ENCODE assay signal across 20 cellular contexts in genomic region chr6:108766419-108766818, GRCh38.
DNase-seq lines count a peak whose midpoint lies in the region; ATAC-seq, FAIRE-seq and TF ChIP-seq lines count a peak whose summit lies in the region.
"Had no signal": no experiment of that assay in that cellular context is flagged by ENCODE, and none has a peak within 500 bp of the region (broad histone marks: within the 10 kb centered on the region; RNA-seq: fewer than 3 reads in every experiment).

No MANE protein-coding gene starts in this region.

- H2BK12ac ChIP-seq in H1 (ENCODE audit: low read depth, low read length): no peak overlapping the region

- no peak for FAIRE-seq in H1 (lab: Jason Lieb, UNC)
- no peak for FAIRE-seq in RCC 7860 (lab: Jason Lieb, UNC)
- FAIRE-seq: GM12878, GM19239, HepG2 had no signal

- peaks cover 2% of the 10 kb centered on the region for H3K4me1 Mint-ChIP-seq in activated T-cell treated with anti-CD3 and anti-CD28 coated beads, Interleukin-2, amount 50 U/mL, for 4 hours (ENCODE audit: low read depth)

- 97% methylated on average over 5 of the region's 5 CpGs; no CpG with 5 or more reads in 1 of the 2 experiments for WGBS in H1 (ENCODE audit: extremely low coverage in 1 of 2, insufficient coverage in 1 of 2, insufficient read length in 1 of 2, insufficient replicate concordance in 2 of 2, low coverage in 1 of 2, low lambda C conversion rate in 2 of 2, missing lambda C conversion rate in 1 of 2), 2 experiments

- no peak for TF ChIP-seq RAD21 in H1 (IDR thresholded peaks at IDR 0.05 in 1 of 2, conservative IDR thresholded peaks at IDR 0.05 in 1 of 2; ENCODE audit: low read depth in 2 of 2, low read length in 2 of 2)

- TF ChIP-seq CTCF in Loucy (conservative IDR thresholded peaks at IDR 0.05; ENCODE audit: low read length): no peak
- no peak for TF ChIP-seq CTCF in VCaP (conservative IDR thresholded peaks at IDR 0.05)
- TF ChIP-seq CTCF in H1 (IDR thresholded peaks at IDR 0.05; ENCODE audit: control extremely low read depth in 1 of 3, insufficient read depth in 1 of 3, low read depth in 1 of 3, low read length in 3 of 3): no peak

- H3K79me1 ChIP-seq in H1 (ENCODE audit: low read depth, low read length): no peaks in the 10 kb centered on the region

- ATAC-seq in activated T-cell treated with anti-CD3 and anti-CD28 coated beads, Interleukin-2, amount 50 U/mL, for 4 hours: no peak
- ATAC-seq in GM21526 (IDR thresholded peaks at IDR 0.05; ENCODE audit: low FRiP score, unreplicated experiment): no peak
- ATAC-seq: CD8-positive, alpha-beta T cell; GM12878; HCT116; HepG2 had no signal

- H3K9ac ChIP-seq in Loucy (ENCODE audit: low read depth, low read length, poor library complexity, severe bottlenecking): no peak overlapping the region
- no peak overlapping the region for H3K9ac ChIP-seq in H1 (replicated peaks in 1 of 4; ENCODE audit: extremely low read depth in 1 of 4, low read depth in 3 of 4, low read length in 3 of 4)
- H3K9ac ChIP-seq: BLaER1 treated with 17β-estradiol and CSF1 and Interleukin-3, amounts not matched to agents 10 nM and 100 nM; GM23248 had no signal

- no peak overlapping the region for H3K56ac ChIP-seq in H1 (replicated peaks; ENCODE audit: insufficient read length, low read depth, low read length)

- H2BK120ac ChIP-seq in H1 (replicated peaks; ENCODE audit: low read depth, low read length): no peak overlapping the region

- H2BK5ac ChIP-seq in H1 (ENCODE audit: low read depth, low read length): no peak overlapping the region

- H4K20me1 ChIP-seq in Loucy (ENCODE audit: insufficient read depth, low read length, poor library complexity, severe bottlenecking): no peaks in the 10 kb centered on the region
- no peaks in the 10 kb centered on the region for H4K20me1 ChIP-seq in H1 (replicated peaks in 1 of 2; ENCODE audit: control insufficient read depth in 1 of 2, insufficient read depth in 2 of 2, low read length in 2 of 2)
- H4K20me1 ChIP-seq: BLaER1 treated with 17β-estradiol and CSF1 and Interleukin-3, amounts not matched to agents 10 nM and 100 nM had no signal

- peaks cover 13% of the 10 kb centered on the region for H3K4me1 ChIP-seq in Loucy (ENCODE audit: insufficient read depth, low read length, poor library complexity, severe bottlenecking)
- no peaks in the 10 kb centered on the region for H3K4me1 ChIP-seq in H1 (replicated peaks in 1 of 4; ENCODE audit: control insufficient read depth in 3 of 4, insufficient read depth in 4 of 4, low read length in 3 of 4)

- no peak overlapping the region for H4K8ac ChIP-seq in H1 (ENCODE audit: extremely low read depth, insufficient read depth, low read length)

- TF ChIP-seq POLR2A in H1 (IDR thresholded peaks at IDR 0.05; ENCODE audit: control extremely low read depth in 1 of 2, low read depth in 2 of 2, low read length in 2 of 2): no peak

- peak overlapping the region; percentile 24; the same call in 1 of the 2 replicates for H2AFZ ChIP-seq in Loucy (ENCODE audit: low read length)
- H2AFZ ChIP-seq in H1 (ENCODE audit: low read length): 0 out of 2 replicates have a peak overlapping the region, but pooled peaks have one; percentile 3
- H2AFZ ChIP-seq: GM23248 had no signal

- peak overlapping the region; percentile 75 for H3K27ac ChIP-seq in VCaP
- H3K27ac ChIP-seq in H1 (ENCODE audit: low read depth, low read length): no peak overlapping the region
- H3K27ac ChIP-seq: BLaER1 treated with 17β-estradiol and CSF1 and Interleukin-3, amounts not matched to agents 10 nM and 100 nM; GM23248 had no signal

- H3K36me3 Mint-ChIP-seq in activated T-cell treated with anti-CD3 and anti-CD28 coated beads, Interleukin-2, amount 50 U/mL, for 4 hours (ENCODE audit: insufficient read depth): no peaks in the 10 kb centered on the region
- H3K36me3 Mint-ChIP-seq: CD8-positive, alpha-beta T cell had no signal

- CTCF ChIA-PET in H1 (lab: Charles Lee; ENCODE audit: partially characterized antibody): interaction anchor here (0.7 to 1.3 kb wide), 4 partner anchors 11 to 235 kb away, joined by 3 read pairs; no protein-coding TSS in a partner anchor

- H3K4ac ChIP-seq in H1 (replicated peaks; ENCODE audit: insufficient read length, low read depth, low read length): no peak overlapping the region

- H2AK5ac ChIP-seq in H1 (ENCODE audit: low read depth, low read length): no peak overlapping the region

- no peak overlapping the region; the same call in 1 of the 2 replicates for H2BK15ac ChIP-seq in H1 (ENCODE audit: low read length)

- no peak overlapping the region for H3K14ac ChIP-seq in H1 (ENCODE audit: insufficient read length)

- H3K23ac ChIP-seq in H1 (ENCODE audit: insufficient read length): no peak overlapping the region

- no peaks in the 10 kb centered on the region for H3K27me3 ChIP-seq in Loucy (ENCODE audit: insufficient read depth, low read length, poor library complexity, severe bottlenecking)
- H3K27me3 ChIP-seq in H1 (replicated peaks in 1 of 4; ENCODE audit: control insufficient read depth in 3 of 4, extremely low read depth in 1 of 4, insufficient read depth in 3 of 4, low read length in 3 of 4): no peaks in the 10 kb centered on the region
- H3K27me3 ChIP-seq: BLaER1 treated with 17β-estradiol and CSF1 and Interleukin-3, amounts not matched to agents 10 nM and 100 nM had no signal

- H3K79me2 ChIP-seq in Loucy (ENCODE audit: insufficient read depth, low read length) (no peaks in the 10 kb centered on the region), H1 (ENCODE audit: control insufficient read depth in 1 of 2, insufficient read depth in 2 of 2, low read length in 2 of 2) (no peaks in the 10 kb centered on the region)

- no peaks in the 10 kb centered on the region for H3F3A ChIP-seq in Loucy (ENCODE audit: low read depth)

- H3K9me3 ChIP-seq in Loucy (ENCODE audit: insufficient read depth, low read depth, low read length): no peaks in the 10 kb centered on the region
- H3K9me3 ChIP-seq in H1 (ENCODE audit: insufficient read depth in 2 of 2, low read depth in 1 of 2, low read length in 1 of 2): 0 out of 4 replicates have a peak, but pooled peaks cover 0 to 3% of the 10 kb centered on the region in 2 experiments
- H3K9me3 ChIP-seq: BLaER1 treated with 17β-estradiol and CSF1 and Interleukin-3, amounts not matched to agents 10 nM and 100 nM had no signal

- H3K4me3 Mint-ChIP-seq in activated T-cell treated with anti-CD3 and anti-CD28 coated beads, Interleukin-2, amount 50 U/mL, for 4 hours: no peak overlapping the region
- H3K4me3 Mint-ChIP-seq: B cell; CD8-positive, alpha-beta T cell; HFFc6; IgD-negative memory B cell had no signal

- no peaks in the 10 kb centered on the region; the same call in 1 of the 2 replicates for H3K23me2 ChIP-seq in H1 (ENCODE audit: low read depth, low read length)

- TF ChIP-seq EP300 in H1 (IDR thresholded peaks at IDR 0.05; ENCODE audit: borderline replicate concordance in 1 of 2, low read depth in 2 of 2, low read length in 2 of 2): no peak

- H3K27me3 Mint-ChIP-seq in activated T-cell treated with anti-CD3 and anti-CD28 coated beads, Interleukin-2, amount 50 U/mL, for 4 hours (ENCODE audit: low read depth): peaks cover 13% of the 10 kb centered on the region

- H3K36me3 ChIP-seq in Loucy (ENCODE audit: insufficient read depth, low read length): no peaks in the 10 kb centered on the region
- H3K36me3 ChIP-seq in H1 (ENCODE audit: control insufficient read depth in 2 of 4, insufficient read depth in 4 of 4, low read length in 3 of 4): no peaks in the 10 kb centered on the region; a peak in 1 of 8 replicates
- H3K36me3 ChIP-seq: BLaER1 treated with 17β-estradiol and CSF1 and Interleukin-3, amounts not matched to agents 10 nM and 100 nM had no signal

- no peak overlapping the region for H4K5ac ChIP-seq in H1 (ENCODE audit: insufficient read length, low read depth, low read length)

- POLR2A ChIA-PET in H1 (lab: Charles Lee; ENCODE audit: partially characterized antibody): interaction anchor here (1.7 kb wide), 1 partner anchor 10 kb away, joined by 4 read pairs; no protein-coding TSS in a partner anchor

- no peak overlapping the region; the same call in 1 of the 2 replicates for H3K18ac ChIP-seq in H1 (ENCODE audit: extremely low read depth, low read length)

- H3K9me2 ChIP-seq in Loucy (replicated peaks; ENCODE audit: low read depth, low read length): no peaks in the 10 kb centered on the region

- no peak overlapping the region for H3K4me2 ChIP-seq in Loucy (ENCODE audit: low read depth, low read length, poor library complexity, severe bottlenecking)
- H3K4me2 ChIP-seq in H1 (ENCODE audit: insufficient read depth in 1 of 2, low read depth in 2 of 2, low read length in 2 of 2): no peak overlapping the region
- H3K4me2 ChIP-seq: BLaER1 treated with 17β-estradiol and CSF1 and Interleukin-3, amounts not matched to agents 10 nM and 100 nM had no signal

- H3K9me3 Mint-ChIP-seq in activated T-cell treated with anti-CD3 and anti-CD28 coated beads, Interleukin-2, amount 50 U/mL, for 4 hours: no peaks in the 10 kb centered on the region
- H3K9me3 Mint-ChIP-seq: CD8-positive, alpha-beta T cell; HFFc6 had no signal

- H4K91ac ChIP-seq in H1 (replicated peaks; ENCODE audit: insufficient read length, low read length): no peak overlapping the region

- DNase-seq in H1 (ENCODE audit: low read depth in 1 of 2, low spot score in 2 of 2) (no peak), ureter (ENCODE audit: low spot score) (peak; percentile 9), RCC 7860 (ENCODE audit: low spot score) (no peak)
- no peak for DNase-seq in activated T-cell treated with anti-CD3 and anti-CD28 coated beads, Interleukin-2, amount 50 U/mL, for 4 hours
- DNase-seq: Calu3; CD8-positive, alpha-beta T cell; DMS79 treated with DMSO at 0.1 percent for 48 hours; GM23248; H7; HFFc6 had no signal

- H3K4me3 ChIP-seq in Loucy (ENCODE audit: low read length, poor library complexity, severe bottlenecking) (no peak overlapping the region), H1 (ENCODE audit: extremely low read depth in 1 of 4, insufficient read depth in 2 of 4, low read depth in 3 of 4, low read length in 4 of 4) (no peak overlapping the region)
- H3K4me3 ChIP-seq: BLaER1 treated with 17β-estradiol and CSF1 and Interleukin-3, amounts not matched to agents 10 nM and 100 nM; GM12878; GM23248 had no signal

- H2BK20ac ChIP-seq in H1 (ENCODE audit: low read length): peak overlapping the region; percentile 83; the same call in 1 of the 2 replicates

TF ChIP-seq in H1, 55 proteins besides CTCF, POLR2A, EP300 and RAD21 (continues in another document):
- no peak for TF ChIP-seq TCF12 (IDR thresholded peaks at IDR 0.05; ENCODE audit: low read depth, low read length)
- no peak for TF ChIP-seq JUN (IDR thresholded peaks at IDR 0.05; ENCODE audit: low read depth, low read length)
- no peak for TF ChIP-seq KDM4A (IDR thresholded peaks at IDR 0.05; ENCODE audit: low read depth, low read length, severe bottlenecking)
- no peak for TF ChIP-seq CBX8 (IDR thresholded peaks at IDR 0.05; ENCODE audit: borderline replicate concordance, low read depth, low read length)
- TF ChIP-seq CHD1 (IDR thresholded peaks at IDR 0.05; ENCODE audit: low read depth, low read length): no peak
- no peak for TF ChIP-seq RBBP5 (IDR thresholded peaks at IDR 0.05; ENCODE audit: borderline replicate concordance, low read depth, low read length)
- TF ChIP-seq CHD2 (IDR thresholded peaks at IDR 0.05; ENCODE audit: low read length): no peak
- no peak for TF ChIP-seq RNF2 (IDR thresholded peaks at IDR 0.05; ENCODE audit: borderline replicate concordance, low read depth, low read length, missing control alignments, poor library complexity, severe bottlenecking)
